In genomic region chr2:168247341-168248305, GRCh38 we compare ENCODE assay signal across 8 cellular contexts. TPM values are rescaled to one million over a fixed set of nuclear protein-coding genes. Genes with fewer than 3 reads are reported as not detected.
DNase-seq lines count a peak whose midpoint lies in the region; ATAC-seq and TF ChIP-seq lines count a peak whose summit lies in the region.

STK39 (minus strand) TSS chr2:168247595; CDS start chr2:168247435, 160 bp downstream.

- TF ChIP-seq CTCF in activated B cell treated with CpG ODN at 0.5 μM for 24 hours (IDR thresholded peaks at IDR 0.05): no peak

- DNase-seq in 8988T (peak; percentile 70), NCI-H2196 treated with DMSO at 0.1 percent for 48 hours (lab: John Stamatoyannopoulos, UW; ENCODE audit: unreplicated experiment) (peak; percentile 42), activated B cell treated with CpG ODN at 0.5 μM for 24 hours (peak; percentile 72), iris pigment epithelial cell (ENCODE audit: low read depth) (peak; percentile 78)
- DNase-seq in central memory CD4-positive, alpha-beta T cell: peak; percentile 70
- DNase-seq in stimulated activated CD4-positive, alpha-beta T cell treated with anti-CD3 and anti-CD28 coated beads, Interleukin-12 subunit alpha, Interleukin-12 subunit beta, amount 100 ng/mL, for 4 hours: peak; percentile 75

- no peaks in the 10 kb centered on the region for H3K27me3 Mint-ChIP-seq in activated B cell treated with CpG ODN at 0.5 μM for 24 hours

- POLR2A ChIA-PET in activated B cell treated with CpG ODN at 0.5 μM for 24 hours (lab: Charles Lee): interaction anchor here (0.5 to 2.6 kb wide), 7 partner anchors 52 to 242 kb away, joined by 3 to 16 read pairs (median 3); no protein-coding TSS in a partner anchor

- H3K9me3 Mint-ChIP-seq in activated B cell treated with CpG ODN at 0.5 μM for 24 hours: no peaks in the 10 kb centered on the region

- H3K4me3 Mint-ChIP-seq in activated B cell treated with CpG ODN at 0.5 μM for 24 hours: peak within 1 kb of the TSS; percentile 87

- intact Hi-C loops in activated B cell treated with CpG ODN at 0.5 μM for 24 hours (cut with micrococcal nuclease): loop anchor here (1.0 to 10.0 kb wide), 9 partner anchors 36 to 465 kb away; partner anchors contain the start of gene CERS6

- no peaks in the 10 kb centered on the region for H3K36me3 Mint-ChIP-seq in activated B cell treated with CpG ODN at 0.5 μM for 24 hours (ENCODE audit: low read depth)

- peaks cover 31% of the 10 kb centered on the region for H3K4me1 Mint-ChIP-seq in activated B cell treated with CpG ODN at 0.5 μM for 24 hours

- CTCF ChIA-PET in activated B cell treated with CpG ODN at 0.5 μM for 24 hours (lab: Charles Lee): interaction anchor here (0.6 to 1.2 kb wide), 3 partner anchors 53 to 112 kb away, joined by 3 to 5 read pairs (median 4); no protein-coding TSS in a partner anchor

- peak within 1 kb of the TSS; percentile 80 for H3K27ac Mint-ChIP-seq in activated B cell treated with CpG ODN at 0.5 μM for 24 hours

- ATAC-seq in GM18517 (IDR thresholded peaks at IDR 0.05; ENCODE audit: unreplicated experiment): peak; percentile 52
- ATAC-seq in HG03064 (IDR thresholded peaks at IDR 0.05; ENCODE audit: low read depth, unreplicated experiment): peak; percentile 81
- peak; percentile 75 for ATAC-seq in activated B cell treated with CpG ODN at 0.5 μM for 24 hours (ENCODE audit: low read depth)

RNA-seq across cellular contexts. Expression of gene STK39, which starts in this region (rescaled TPM):
- total RNA-seq in activated B cell treated with CpG ODN at 0.5 μM for 24 hours: 17.8 and 18.5 TPM in 2 replicates

Comparison
In these comparisons a context has a peak if more than half of its experiments do, and no peak if none do; other contexts are left out.
1. Peak in every context shown above with its lines: DNase-seq and ATAC-seq.